In genomic region chr15:52082197-52083036, GRCh38 we compare ENCODE assay signal across 10 cellular contexts. TPM values are rescaled to one million over a fixed set of nuclear protein-coding genes. Genes with fewer than 3 reads are reported as not detected.
A peak's percentile ranks its signal among the peaks of the same experiment; 100 is the strongest.
DNase-seq lines count a peak whose midpoint lies in the region; ATAC-seq and TF ChIP-seq lines count a peak whose summit lies in the region.
"Had no signal": no experiment of that assay in that cellular context is flagged by ENCODE, and none has a peak within 500 bp of the region (broad histone marks: within the 10 kb centered on the region; RNA-seq: fewer than 3 reads in every experiment).

No MANE protein-coding gene starts in this region.

- H3K79me2 ChIP-seq in OCI-LY3 (ENCODE audit: low read length) = no peaks in the 10 kb centered on the region

- H3K4me1 ChIP-seq in OCI-LY3 (ENCODE audit: low read length) = peaks cover 23% of the 10 kb centered on the region

- H3K27ac ChIP-seq in OCI-LY3 (ENCODE audit: low read length) = no peak overlapping the region
- H3K27ac ChIP-seq: 22Rv1 had no signal

- TF ChIP-seq CTCF in OCI-LY3 (IDR thresholded peaks at IDR 0.05; ENCODE audit: low read depth, low read length) = no peak

- H3K9ac ChIP-seq in OCI-LY3 (ENCODE audit: low read length) = no peak overlapping the region

- no peak overlapping the region for H3K4me3 ChIP-seq in OCI-LY3 (ENCODE audit: low read length)

- no peak overlapping the region for H2AFZ ChIP-seq in OCI-LY3 (ENCODE audit: low read depth, low read length)

- peak; percentile 13 for DNase-seq in DMS 273 (lab: John Stamatoyannopoulos, UW; ENCODE audit: unreplicated experiment)
- DNase-seq in DMS 273 treated with DMSO at 0.1 percent for 48 hours (lab: John Stamatoyannopoulos, UW) = no peak
- DNase-seq in pons (ENCODE audit: low spot score) = peak; percentile 19
- no peak for DNase-seq in activated CD4-positive, alpha-beta T cell treated with anti-CD3 and anti-CD28 coated beads for 1 hour
- DNase-seq in occipital lobe (lab: John Stamatoyannopoulos, UW) = no peak
- DNase-seq in iPS-NIHi11 (ENCODE audit: low spot score) = no peak
- DNase-seq: Karpas-422 had no signal

- H3K36me3 ChIP-seq in OCI-LY3 (replicated peaks; ENCODE audit: low read depth, low read length) = peaks cover 18% of the 10 kb centered on the region

- ATAC-seq in HG02870 (IDR thresholded peaks at IDR 0.05; ENCODE audit: unreplicated experiment) = peak; percentile 74

- H3K9me3 ChIP-seq in OCI-LY3 (ENCODE audit: insufficient read depth, low read length) = peaks cover 14% of the 10 kb centered on the region

- no peaks in the 10 kb centered on the region for H3K27me3 ChIP-seq in OCI-LY3 (ENCODE audit: low read depth, low read length)

- H4K20me1 ChIP-seq in OCI-LY3 (ENCODE audit: insufficient read depth, low read length) = no peaks in the 10 kb centered on the region

- 0 out of 2 replicates have a peak overlapping the region, but pooled peaks have one; percentile 23 for H3K4me2 ChIP-seq in OCI-LY3 (ENCODE audit: low read length)

RNA-seq across cellular contexts. Expression of gene BCL2L10, which starts 30.2 kb away (rescaled TPM):
- total RNA-seq in occipital lobe = 0.31 TPM

Comparison
In these comparisons a context has a peak if more than half of its experiments do, and no peak if none do; other contexts are left out.
1. DNase-seq: peak in DMS 273 (single experiment) and pons (single experiment); none in DMS 273 treated with DMSO at 0.1 percent for 48 hours (single experiment), activated CD4-positive, alpha-beta T cell treated with anti-CD3 and anti-CD28 coated beads for 1 hour (single experiment), occipital lobe (single experiment) and iPS-NIHi11 (single experiment).